Comparison of ENCODE assay signal across 11 cellular contexts in the genomic region with DNA sequence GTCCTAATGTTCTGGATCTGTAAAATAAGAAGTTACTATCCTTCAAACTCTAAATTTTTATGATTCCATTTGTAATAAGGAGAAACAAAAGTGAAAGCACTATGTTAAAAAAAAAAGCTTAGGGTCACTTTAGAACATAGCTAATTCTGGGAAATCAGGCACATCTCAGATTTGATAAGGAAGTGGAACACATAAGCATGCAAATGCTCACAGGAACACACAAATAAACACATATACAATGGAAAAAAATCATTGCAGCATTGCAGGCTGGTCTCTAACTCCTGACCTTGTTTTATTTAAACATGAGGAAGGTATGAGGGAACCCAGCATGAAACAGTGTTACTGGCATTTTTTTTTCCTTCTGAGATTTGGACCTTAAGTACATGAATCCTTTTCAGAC.
DNase-seq lines count a peak whose midpoint lies in the region; ATAC-seq and TF ChIP-seq lines count a peak whose summit lies in the region.
"Had no signal": no experiment of that assay in that cellular context is flagged by ENCODE, and none has a peak within 500 bp of the region (broad histone marks: within the 10 kb centered on the region; RNA-seq: fewer than 3 reads in every experiment).

No MANE protein-coding gene starts in this region.

- H3K4me1 ChIP-seq in left lung: peaks cover 15 to 34% of the 10 kb centered on the region in 2 donors
- H3K4me1 ChIP-seq in upper lobe of left lung: peaks cover 18 to 30% (median 24%) of the 10 kb centered on the region in 4 donors

- peaks cover 40% of the 10 kb centered on the region for H3K9me3 Mint-ChIP-seq in activated CD4-positive, alpha-beta memory T cell treated with anti-CD3 and anti-CD28 coated beads, Interleukin-2, amount 10 ng/mL, durations not matched to agents 7 days and 5 days
- peaks cover 19% of the 10 kb centered on the region for H3K9me3 Mint-ChIP-seq in activated CD4-positive, alpha-beta memory T cell treated with anti-CD3 and anti-CD28 coated beads for 36 hours

- H3K4me3 Mint-ChIP-seq in activated CD4-positive, alpha-beta memory T cell treated with anti-CD3 and anti-CD28 coated beads, Interleukin-2, amount 10 ng/mL, durations not matched to agents 7 days and 5 days: no peak overlapping the region
- H3K4me3 Mint-ChIP-seq in activated CD4-positive, alpha-beta memory T cell treated with anti-CD3 and anti-CD28 coated beads for 36 hours: no peak overlapping the region
- H3K4me3 Mint-ChIP-seq: stimulated activated effector memory CD8-positive, alpha-beta T cell treated with anti-CD3 and anti-CD28 coated beads, Interleukin-12 subunit alpha, Interleukin-12 subunit beta, amount 100 ng/mL, for 72 hours had no signal

- H3K27ac ChIP-seq in left lung (peak overlapping the region; percentile 59 to 62), upper lobe of left lung (peak overlapping the region; percentile 57 to 76 (median 64))

- H3K9me3 ChIP-seq in left lung (no peaks in the 10 kb centered on the region), upper lobe of left lung (peaks cover 0 to 5% (median 0%) of the 10 kb centered on the region in 4 donors)

- H3K36me3 Mint-ChIP-seq in activated CD4-positive, alpha-beta memory T cell treated with anti-CD3 and anti-CD28 coated beads, Interleukin-2, amount 10 ng/mL, durations not matched to agents 7 days and 5 days (ENCODE audit: low read depth): peaks cover 45% of the 10 kb centered on the region
- H3K36me3 Mint-ChIP-seq in activated CD4-positive, alpha-beta memory T cell treated with anti-CD3 and anti-CD28 coated beads for 36 hours: peaks cover 19% of the 10 kb centered on the region
- H3K36me3 Mint-ChIP-seq: stimulated activated effector memory CD8-positive, alpha-beta T cell treated with anti-CD3 and anti-CD28 coated beads, Interleukin-12 subunit alpha, Interleukin-12 subunit beta, amount 100 ng/mL, for 72 hours had no signal

- H3K27ac Mint-ChIP-seq in activated CD4-positive, alpha-beta memory T cell treated with anti-CD3 and anti-CD28 coated beads, Interleukin-2, amount 10 ng/mL, durations not matched to agents 7 days and 5 days: peak overlapping the region; percentile 61
- H3K27ac Mint-ChIP-seq in activated CD4-positive, alpha-beta memory T cell treated with anti-CD3 and anti-CD28 coated beads for 36 hours: no peak overlapping the region
- H3K27ac Mint-ChIP-seq: stimulated activated effector memory CD8-positive, alpha-beta T cell treated with anti-CD3 and anti-CD28 coated beads, Interleukin-12 subunit alpha, Interleukin-12 subunit beta, amount 100 ng/mL, for 72 hours had no signal

- ATAC-seq in left lung (peak; percentile 61), upper lobe of left lung (ENCODE audit: low FRiP score in 2 of 2) (peak in 1 of 2 donors; percentile 14), HG03354 (IDR thresholded peaks at IDR 0.05; ENCODE audit: poor library complexity, severe bottlenecking, unreplicated experiment) (no peak), GM21825 (IDR thresholded peaks at IDR 0.05; ENCODE audit: unreplicated experiment) (no peak)
- ATAC-seq: stimulated activated effector memory CD8-positive, alpha-beta T cell treated with anti-CD3 and anti-CD28 coated beads, Interleukin-12 subunit alpha, Interleukin-12 subunit beta, amount 100 ng/mL, for 72 hours had no signal

- H3K4me1 Mint-ChIP-seq in activated CD4-positive, alpha-beta memory T cell treated with anti-CD3 and anti-CD28 coated beads, Interleukin-2, amount 10 ng/mL, durations not matched to agents 7 days and 5 days: peaks cover 88% of the 10 kb centered on the region
- H3K4me1 Mint-ChIP-seq in activated CD4-positive, alpha-beta memory T cell treated with anti-CD3 and anti-CD28 coated beads for 36 hours (ENCODE audit: low read depth): peaks cover 72% of the 10 kb centered on the region

- H3K36me3 ChIP-seq in left lung (no peaks in the 10 kb centered on the region), upper lobe of left lung (no peaks in the 10 kb centered on the region)

- H3K27me3 ChIP-seq in left lung (no peaks in the 10 kb centered on the region), upper lobe of left lung (no peaks in the 10 kb centered on the region)

- intact Hi-C loops in activated CD4-positive, alpha-beta memory T cell treated with anti-CD3 and anti-CD28 coated beads for 36 hours (cut with micrococcal nuclease): loop anchor here (10.0 kb wide), 1 partner anchor 452 kb away; no protein-coding TSS in a partner anchor
- intact Hi-C loops in left lung (cut with DNase I): no loop called here

- no peak overlapping the region for H3K4me3 ChIP-seq in left lung
- no peak overlapping the region for H3K4me3 ChIP-seq in upper lobe of left lung

- no peak for TF ChIP-seq POLR2A in upper lobe of left lung (IDR thresholded peaks at IDR 0.05)

- CTCF ChIA-PET in activated CD4-positive, alpha-beta memory T cell treated with anti-CD3 and anti-CD28 coated beads, Interleukin-2, amount 10 ng/mL, durations not matched to agents 7 days and 5 days (lab: Charles Lee): interaction anchor here (0.8 to 1.8 kb wide), 5 partner anchors 10 to 96 kb away, joined by 3 to 23 read pairs (median 3); no protein-coding TSS in a partner anchor
- CTCF ChIA-PET in activated CD4-positive, alpha-beta memory T cell treated with anti-CD3 and anti-CD28 coated beads for 36 hours (lab: Charles Lee): interaction anchor here (0.6 to 2.2 kb wide), 5 partner anchors 8 to 125 kb away, joined by 3 to 7 read pairs (median 3); no protein-coding TSS in a partner anchor

- TF ChIP-seq EP300 in upper lobe of left lung (IDR thresholded peaks at IDR 0.05): peak; percentile 55 to 98 (median 85)

- no peak for DNase-seq in activated CD4-positive, alpha-beta memory T cell treated with anti-CD3 and anti-CD28 coated beads, Interleukin-2, amount 10 ng/mL, durations not matched to agents 7 days and 5 days
- no peak for DNase-seq in activated CD4-positive, alpha-beta memory T cell treated with anti-CD3 and anti-CD28 coated beads for 36 hours
- DNase-seq in amniotic epithelial cell (ENCODE audit: low read depth): peak; percentile 43
- DNase-seq in left lung: no peak
- DNase-seq in upper lobe of left lung: no peak
- DNase-seq in NCI-H2029 treated with DMSO at 0.1 percent for 48 hours (lab: John Stamatoyannopoulos, UW): no peak
- DNase-seq: HCEC 1CT, NCI-H774 had no signal

- POLR2A ChIA-PET in activated CD4-positive, alpha-beta memory T cell treated with anti-CD3 and anti-CD28 coated beads, Interleukin-2, amount 10 ng/mL, durations not matched to agents 7 days and 5 days (lab: Charles Lee): interaction anchor here (0.6 to 2.8 kb wide), 4 partner anchors 24 to 75 kb away, joined by 3 to 19 read pairs (median 4); a partner anchor contains a TSS
- POLR2A ChIA-PET in activated CD4-positive, alpha-beta memory T cell treated with anti-CD3 and anti-CD28 coated beads for 36 hours (lab: Charles Lee): no interaction called here

- no peak for TF ChIP-seq CTCF in left lung (IDR thresholded peaks at IDR 0.05)
- TF ChIP-seq CTCF in upper lobe of left lung (IDR thresholded peaks at IDR 0.05): no peak

- no peaks in the 10 kb centered on the region for H3K27me3 Mint-ChIP-seq in activated CD4-positive, alpha-beta memory T cell treated with anti-CD3 and anti-CD28 coated beads, Interleukin-2, amount 10 ng/mL, durations not matched to agents 7 days and 5 days
- peaks cover 8% of the 10 kb centered on the region for H3K27me3 Mint-ChIP-seq in activated CD4-positive, alpha-beta memory T cell treated with anti-CD3 and anti-CD28 coated beads for 36 hours
